1 cellular context compared by ENCODE assay signal in the genomic region with DNA sequence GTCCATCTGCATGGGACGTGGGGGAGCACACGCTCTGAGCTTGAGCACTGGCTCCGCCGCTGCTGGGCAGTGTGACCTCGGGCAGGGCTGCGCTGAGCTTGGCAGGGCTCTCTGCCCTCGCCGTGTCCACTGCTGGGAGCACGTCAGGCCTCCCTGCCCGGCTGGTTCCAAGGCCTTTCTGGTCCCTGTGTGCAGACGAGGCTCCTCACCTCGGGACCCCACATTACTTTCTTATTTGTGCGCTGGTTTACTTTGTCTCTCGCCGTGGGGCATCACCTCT.
TF ChIP-seq lines count a peak whose summit lies in the region.

No MANE protein-coding gene starts in this region.

TF ChIP-seq in IMR-90, 13 proteins besides CTCF, POLR2A, EP300 and RAD21 (continued from another document):
- TF ChIP-seq FOS (IDR thresholded peaks at IDR 0.05; ENCODE audit: low read depth, low read length), result no peak
- TF ChIP-seq MAZ (IDR thresholded peaks at IDR 0.05; ENCODE audit: borderline replicate concordance, low read depth, low read length), result no peak
- no peak for TF ChIP-seq SMC3 (IDR thresholded peaks at IDR 0.05; ENCODE audit: low read depth, low read length)
- TF ChIP-seq MXI1 (IDR thresholded peaks at IDR 0.05; ENCODE audit: borderline replicate concordance, low read depth, low read length), result no peak
- no peak for TF ChIP-seq RCOR1 (IDR thresholded peaks at IDR 0.05; ENCODE audit: insufficient replicate concordance, low read length)
- no peak for TF ChIP-seq MAFK (IDR thresholded peaks at IDR 0.05; ENCODE audit: low read depth, low read length)
- TF ChIP-seq RFX5 (IDR thresholded peaks at IDR 0.05; ENCODE audit: low read depth, low read length), result no peak
- no peak for TF ChIP-seq CEBPB (IDR thresholded peaks at IDR 0.05; ENCODE audit: low read depth, low read length)
- no peak for TF ChIP-seq CHD1 (IDR thresholded peaks at IDR 0.05; ENCODE audit: low read depth, low read length)
- no peak for TF ChIP-seq BHLHE40 (IDR thresholded peaks at IDR 0.05; ENCODE audit: low read depth, low read length)
- TF ChIP-seq, protein P1, sequence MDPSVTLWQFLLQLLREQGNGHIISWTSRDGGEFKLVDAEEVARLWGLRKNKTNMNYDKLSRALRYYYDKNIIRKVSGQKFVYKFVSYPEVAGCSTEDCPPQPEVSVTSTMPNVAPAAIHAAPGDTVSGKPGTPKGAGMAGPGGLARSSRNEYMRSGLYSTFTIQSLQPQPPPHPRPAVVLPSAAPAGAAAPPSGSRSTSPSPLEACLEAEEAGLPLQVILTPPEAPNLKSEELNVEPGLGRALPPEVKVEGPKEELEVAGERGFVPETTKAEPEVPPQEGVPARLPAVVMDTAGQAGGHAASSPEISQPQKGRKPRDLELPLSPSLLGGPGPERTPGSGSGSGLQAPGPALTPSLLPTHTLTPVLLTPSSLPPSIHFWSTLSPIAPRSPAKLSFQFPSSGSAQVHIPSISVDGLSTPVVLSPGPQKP (IDR thresholded peaks at IDR 0.05; ENCODE audit: borderline replicate concordance, low read depth, low read length), result no peak
TF ChIP-seq in IMR-90: peak in this region for 0.
